ENCODE assay signal across 9 cellular contexts in the genomic region with DNA sequence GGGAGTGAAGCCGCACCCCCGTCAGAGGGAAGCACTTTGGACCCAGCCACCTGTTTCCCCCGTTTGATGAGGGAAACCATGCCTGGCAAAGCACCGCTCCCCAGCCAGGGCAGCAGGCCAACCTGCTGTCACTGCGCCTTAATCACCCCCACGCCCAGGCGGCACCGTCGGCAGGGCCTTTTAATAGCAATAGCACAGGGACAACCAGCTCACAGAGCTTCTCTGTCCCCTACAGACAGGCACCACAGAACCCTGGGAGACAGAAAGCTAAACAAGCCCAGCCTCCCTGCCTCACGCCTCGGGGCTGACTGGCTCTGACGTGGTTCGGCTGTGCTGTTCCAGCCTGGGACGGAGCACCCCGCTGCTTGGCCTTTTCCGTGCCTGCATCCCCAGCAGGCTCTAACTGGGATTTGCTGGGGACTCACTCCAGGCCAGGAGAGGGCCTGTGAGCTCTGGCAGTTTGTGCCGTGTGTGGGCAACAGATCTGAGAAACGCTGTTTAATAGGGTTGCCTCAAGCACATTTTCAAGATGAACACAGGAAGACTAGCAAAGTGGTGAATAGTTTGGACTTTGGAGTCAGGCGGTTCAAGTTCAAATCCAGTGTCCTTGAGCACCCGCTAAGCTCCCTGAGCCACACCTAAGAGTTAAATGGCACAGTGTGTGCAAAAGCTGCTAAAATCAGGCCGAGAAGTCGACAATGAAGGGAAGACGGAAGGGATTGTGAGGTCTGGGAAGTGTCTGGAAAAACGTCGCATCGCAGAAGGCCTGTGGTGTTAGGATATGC.
A peak's percentile ranks its signal among the peaks of the same experiment; 100 is the strongest.
DNase-seq lines count a peak whose midpoint lies in the region; ATAC-seq, FAIRE-seq and TF ChIP-seq lines count a peak whose summit lies in the region.
"Had no signal": no experiment of that assay in that cellular context is flagged by ENCODE, and none has a peak within 500 bp of the region (broad histone marks: within the 10 kb centered on the region; RNA-seq: fewer than 3 reads in every experiment).

No MANE protein-coding gene starts in this region.

- H3K4me3 ChIP-seq in fibroblast of lung (replicated peaks in 1 of 4; ENCODE audit: control extremely low read depth in 1 of 4, insufficient read depth in 1 of 4, low read depth in 3 of 4, low read length in 4 of 4): no peak overlapping the region
- H3K4me3 ChIP-seq in pancreas: no peak overlapping the region

- no peaks in the 10 kb centered on the region for H4K20me1 ChIP-seq in fibroblast of lung (ENCODE audit: control insufficient read depth, extremely low read depth, insufficient read depth, low read length)

- FAIRE-seq in pancreas (lab: Jason Lieb, UNC): no peak
- no peak for FAIRE-seq in H54 (lab: Jason Lieb, UNC)
- FAIRE-seq: G401.6 had no signal

- in situ Hi-C loops in G401 (cut with HindIII; ENCODE audit: low sequenced_read_pairs): no loop called here

- no peaks in the 10 kb centered on the region for H3K79me2 ChIP-seq in fibroblast of lung (ENCODE audit: control insufficient read depth, insufficient read depth, low read length)

- no peaks in the 10 kb centered on the region for H3K9me3 ChIP-seq in fibroblast of lung (ENCODE audit: control insufficient read depth, insufficient read depth, low read depth, low read length)
- no peaks in the 10 kb centered on the region for H3K9me3 ChIP-seq in pancreas

- no peak overlapping the region for H2AFZ ChIP-seq in fibroblast of lung (ENCODE audit: low read length)

- H3K36me3 ChIP-seq in fibroblast of lung (ENCODE audit: control insufficient read depth, insufficient read depth, low read length) (no peaks in the 10 kb centered on the region), pancreas (no peaks in the 10 kb centered on the region)

- DNase-seq in G401 (ENCODE audit: low spot score) (peak; percentile 85), NCI-H446 treated with DMSO at 0.1 percent for 48 hours (lab: John Stamatoyannopoulos, UW) (peak; percentile 42), fibroblast of lung (ENCODE audit: low read depth in 2 of 2) (peak; percentile 9 to 27), pancreas (peak in 3 of 6 donors; percentile 11 to 31 (median 20)), H54 (ENCODE audit: insufficient read length, low spot score) (no peak)
- no peak for DNase-seq in stimulated activated CD8-positive, alpha-beta memory T cell treated with anti-CD3 and anti-CD28 coated beads, Interleukin-4, amount 100 ng/mL, for 48 hours

- H3K4me1 ChIP-seq in fibroblast of lung (ENCODE audit: control insufficient read depth, extremely low read depth, insufficient read depth, low read length) (no peaks in the 10 kb centered on the region), pancreas (no peaks in the 10 kb centered on the region)

- no peak for TF ChIP-seq POLR2A in H54 (IDR thresholded peaks at IDR 0.05; ENCODE audit: low read depth, low read length)

- H3K4me2 ChIP-seq in fibroblast of lung (ENCODE audit: extremely low read depth, insufficient read depth, low read length): no peak overlapping the region

- no peak for TF ChIP-seq CTCF in fibroblast of lung (conservative IDR thresholded peaks at IDR 0.05 in 1 of 2, IDR thresholded peaks at IDR 0.05 in 1 of 2; ENCODE audit: low read depth in 1 of 2, low read length in 2 of 2)
- TF ChIP-seq CTCF in pancreas (IDR thresholded peaks at IDR 0.05): no peak

- ATAC-seq in pancreas (peak in 3 of 4 donors; percentile 62 to 88 (median 86)), HG03354 (IDR thresholded peaks at IDR 0.05; ENCODE audit: poor library complexity, severe bottlenecking, unreplicated experiment) (no peak), HG02884 (IDR thresholded peaks at IDR 0.05; ENCODE audit: unreplicated experiment) (no peak)

- H3K27ac ChIP-seq in fibroblast of lung (ENCODE audit: insufficient read depth, low read length) (no peak overlapping the region), pancreas (no peak overlapping the region)

- intact Hi-C loops in pancreas (cut with DNase I): no loop called here

- no peak overlapping the region for H3K9ac ChIP-seq in fibroblast of lung (ENCODE audit: insufficient read depth, low read length)

- no peaks in the 10 kb centered on the region for H3K27me3 ChIP-seq in fibroblast of lung (ENCODE audit: control insufficient read depth, insufficient read depth, low read length)
- H3K27me3 ChIP-seq in pancreas: no peaks in the 10 kb centered on the region

- WGBS in pancreas, 2 donors: 60 to 65% methylated on average over 26 of the region's 26 CpGs

Comparison
In these comparisons a context has a peak if more than half of its experiments do, and no peak if none do; other contexts are left out.
1. DNase-seq: peak in G401 (single experiment), NCI-H446 treated with DMSO at 0.1 percent for 48 hours (single experiment) and fibroblast of lung (2 of 2); none in stimulated activated CD8-positive, alpha-beta memory T cell treated with anti-CD3 and anti-CD28 coated beads, Interleukin-4, amount 100 ng/mL, for 48 hours (single experiment) and H54 (single experiment).
2. ATAC-seq: peak in pancreas (3 of 4); none in HG03354 (single experiment) and HG02884 (single experiment).